22 cellular contexts compared by ENCODE assay signal in the genomic region with DNA sequence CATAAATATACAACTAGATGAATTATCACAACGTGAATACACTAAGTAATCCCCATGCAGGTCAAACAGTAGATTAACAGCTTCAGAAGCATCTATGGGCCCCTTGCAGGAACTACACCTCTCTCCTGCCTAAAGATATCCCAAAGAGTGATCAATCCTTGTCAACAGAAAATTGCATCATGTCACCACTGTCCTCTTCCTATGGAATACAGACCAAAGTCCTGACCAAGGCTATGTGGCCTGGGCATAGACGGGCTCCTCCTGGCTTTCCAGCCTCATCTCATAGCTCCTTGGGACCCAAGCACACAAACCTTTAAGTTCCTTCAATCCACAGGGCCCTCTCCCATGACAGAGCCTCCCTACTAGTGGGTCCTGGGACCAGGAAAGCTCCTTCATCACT. TPM values are rescaled to one million over a fixed set of nuclear protein-coding genes. Genes with fewer than 3 reads are reported as not detected.
DNase-seq lines count a peak whose midpoint lies in the region; ATAC-seq and TF ChIP-seq lines count a peak whose summit lies in the region.
"Had no signal": no experiment of that assay in that cellular context is flagged by ENCODE, and none has a peak within 500 bp of the region (broad histone marks: within the 10 kb centered on the region; RNA-seq: fewer than 3 reads in every experiment).

No MANE protein-coding gene starts in this region.

- CTCF ChIA-PET in Caco-2 (lab: Charles Lee) (interaction anchor here (0.6 to 1.1 kb wide), 5 partner anchors 140 to 258 kb away, joined by 3 to 4 read pairs (median 3); a partner anchor contains a TSS), WTC11 (lab: Charles Lee) (interaction anchor here (1.4 to 1.8 kb wide), 3 partner anchors 13 to 181 kb away, joined by 3 to 6 read pairs (median 4); no protein-coding TSS in a partner anchor)

- no peak for DNase-seq in T-helper 1 cell
- DNase-seq in Caco-2, result peak in 1 of 2 experiments; percentile 11
- no peak for DNase-seq in WTC11 (ENCODE audit: low spot score)
- DNase-seq in sigmoid colon, result peak; percentile 32
- DNase-seq in mucosa of gallbladder (ENCODE audit: low spot score), result no peak
- DNase-seq in SHP77 (lab: John Stamatoyannopoulos, UW), result no peak
- DNase-seq in cerebellar cortex (ENCODE audit: low spot score), result no peak
- DNase-seq: activated CD4-positive, alpha-beta T cell treated with anti-CD3 and anti-CD28 coated beads, Interleukin-2, amount 50 U/mL, for 1 hour; activated T-cell treated with anti-CD3 and anti-CD28 coated beads, Interleukin-2, amount 50 U/mL, for 48 hours; colonic mucosa; HCEC 1CT; KG1; NCI-H2081; NCI-H446; retina; SK-N-SH had no signal

- no peak for TF ChIP-seq EP300 in sigmoid colon (IDR thresholded peaks at IDR 0.05)

- no peaks in the 10 kb centered on the region for H3K27me3 Mint-ChIP-seq in T-helper 1 cell treated with Interleukin-12 subunit alpha and Interleukin-12 subunit beta and Interleukin-4 antibody, amounts not matched to agents 30 μg/mL and 1 μg/mL, for 36 hours (ENCODE audit: low read depth)
- H3K27me3 Mint-ChIP-seq in Caco-2 (ENCODE audit: insufficient read depth, unreplicated experiment) (no peaks in the 10 kb centered on the region), WTC11 (ENCODE audit: low read depth) (no peaks in the 10 kb centered on the region)

- no TSS peak for BruUV-seq in Caco-2 (replicated peaks; lab: Mats Ljungman, UMichigan)

- no peak for ATAC-seq in WTC11

- H3K4me1 ChIP-seq in Caco-2 (no peaks in the 10 kb centered on the region), sigmoid colon (peaks cover 0 to 13% (median 5%) of the 10 kb centered on the region in 4 donors)
- H3K4me1 ChIP-seq: colonic mucosa had no signal

- no peak overlapping the region for H3K4me3 Mint-ChIP-seq in T-helper 1 cell treated with Interleukin-12 subunit alpha and Interleukin-12 subunit beta and Interleukin-4 antibody, amounts not matched to agents 30 μg/mL and 1 μg/mL, for 36 hours
- no peak overlapping the region for H3K4me3 Mint-ChIP-seq in Caco-2 (ENCODE audit: unreplicated experiment)
- no peak overlapping the region for H3K4me3 Mint-ChIP-seq in WTC11
- H3K4me3 Mint-ChIP-seq: brain had no signal

- TF ChIP-seq CTCF in Caco-2 (IDR thresholded peaks at IDR 0.05; ENCODE audit: insufficient read depth in 1 of 2, low read depth in 1 of 2, low read length in 1 of 2, severe bottlenecking in 1 of 2, unreplicated experiment in 1 of 2) (no peak), WTC11 (IDR thresholded peaks at IDR 0.05) (no peak), sigmoid colon (IDR thresholded peaks at IDR 0.05) (no peak)

- peaks cover 81% of the 10 kb centered on the region for H3K36me3 Mint-ChIP-seq in T-helper 1 cell treated with Interleukin-12 subunit alpha and Interleukin-12 subunit beta and Interleukin-4 antibody, amounts not matched to agents 30 μg/mL and 1 μg/mL, for 36 hours (ENCODE audit: low read depth)
- peaks cover 47% of the 10 kb centered on the region for H3K36me3 Mint-ChIP-seq in Caco-2 (ENCODE audit: insufficient read depth, unreplicated experiment)
- H3K36me3 Mint-ChIP-seq in WTC11, result peaks cover 11% of the 10 kb centered on the region

- POLR2A ChIA-PET in Caco-2 (lab: Charles Lee) (no interaction called here), WTC11 (lab: Charles Lee) (no interaction called here)

- no peaks in the 10 kb centered on the region; the same call in 1 of the 2 replicates for H3K36me3 ChIP-seq in Caco-2 (ENCODE audit: control insufficient read depth, insufficient read depth, low read length)
- H3K36me3 ChIP-seq in sigmoid colon, result peaks cover 12 to 97% (median 50%) of the 10 kb centered on the region in 4 donors
- H3K36me3 ChIP-seq: colonic mucosa had no signal

- no peak overlapping the region for H3K4me3 ChIP-seq in Caco-2 (ENCODE audit: low read depth, low read length)
- H3K4me3 ChIP-seq in sigmoid colon, result no peak overlapping the region
- H3K4me3 ChIP-seq: colonic mucosa, heart right ventricle, lung, tibial nerve had no signal

- peak overlapping the region in 2 of 4 donors; percentile 12 to 14 for H3K27ac ChIP-seq in sigmoid colon
- H3K27ac ChIP-seq: 22Rv1, colonic mucosa, heart right ventricle had no signal

- no peak for TF ChIP-seq POLR2A in sigmoid colon (IDR thresholded peaks at IDR 0.05)

- H3K27ac Mint-ChIP-seq in T-helper 1 cell treated with Interleukin-12 subunit alpha and Interleukin-12 subunit beta and Interleukin-4 antibody, amounts not matched to agents 30 μg/mL and 1 μg/mL, for 36 hours, result peak overlapping the region; percentile 78
- peak overlapping the region; percentile 77 for H3K27ac Mint-ChIP-seq in Caco-2 (ENCODE audit: unreplicated experiment)
- no peak overlapping the region for H3K27ac Mint-ChIP-seq in WTC11

- H3K9me3 ChIP-seq in Caco-2, result no peaks in the 10 kb centered on the region
- no peaks in the 10 kb centered on the region for H3K9me3 ChIP-seq in sigmoid colon
- H3K9me3 ChIP-seq: colonic mucosa, heart right ventricle, SK-N-SH, tibial nerve had no signal

- H3K9me3 Mint-ChIP-seq in T-helper 1 cell treated with Interleukin-12 subunit alpha and Interleukin-12 subunit beta and Interleukin-4 antibody, amounts not matched to agents 30 μg/mL and 1 μg/mL, for 36 hours, result no peaks in the 10 kb centered on the region
- H3K9me3 Mint-ChIP-seq in Caco-2 (ENCODE audit: unreplicated experiment), result no peaks in the 10 kb centered on the region
- peaks cover 3% of the 10 kb centered on the region; the same call in 1 of the 2 replicates for H3K9me3 Mint-ChIP-seq in WTC11

- H3K27me3 ChIP-seq in Caco-2 (replicated peaks; ENCODE audit: control insufficient read depth, insufficient read depth, low read length), result no peaks in the 10 kb centered on the region
- no peaks in the 10 kb centered on the region for H3K27me3 ChIP-seq in sigmoid colon
- H3K27me3 ChIP-seq: colonic mucosa, heart right ventricle, tibial nerve had no signal

- 92 to 94% methylated on average over 2 of the region's 2 CpGs for WGBS in sigmoid colon, 2 donors

- H3K4me1 Mint-ChIP-seq in T-helper 1 cell treated with Interleukin-12 subunit alpha and Interleukin-12 subunit beta and Interleukin-4 antibody, amounts not matched to agents 30 μg/mL and 1 μg/mL, for 36 hours (ENCODE audit: low read depth), result peaks cover 58% of the 10 kb centered on the region
- peaks cover 8% of the 10 kb centered on the region for H3K4me1 Mint-ChIP-seq in Caco-2 (ENCODE audit: low read depth, unreplicated experiment)
- no peaks in the 10 kb centered on the region for H3K4me1 Mint-ChIP-seq in WTC11
- H3K4me1 Mint-ChIP-seq: brain had no signal

- intact Hi-C loops in Caco-2 (cut with micrococcal nuclease; ENCODE audit: unreplicated experiment), result no loop called here
- intact Hi-C loops in sigmoid colon (cut with DNase I), result no loop called here

TF ChIP-seq in WTC11, 78 proteins besides CTCF, POLR2A, EP300 and RAD21:
- TF ChIP-seq ZNF219 (CRISPR knock-in tag; IDR thresholded peaks at IDR 0.05; ENCODE audit: borderline replicate concordance) (no peak), GABPB1 (CRISPR knock-in tag; IDR thresholded peaks at IDR 0.05) (peak; percentile 93)

RNA-seq across cellular contexts. Expression of a gene that starts 25.3 kb away (rescaled TPM):
- total RNA-seq in Caco-2 (2022), result 0.81 and 0.86 TPM in 2 replicates
- 0.11 TPM in 1 of 3 replicates, not detected in the others for total RNA-seq in WTC11 (2021)
- total RNA-seq in sigmoid colon, result 1 to 10 TPM; 2.8 to 5.1 (median 4.9) TPM
- polyA plus RNA-seq in sigmoid colon, result 1 to 10 TPM in 1 of 3 donors, not detected in 2; 1.3 TPM
- 0.63 TPM for total RNA-seq in mucosa of gallbladder
